23 cellular contexts compared by ENCODE assay signal in the genomic region with DNA sequence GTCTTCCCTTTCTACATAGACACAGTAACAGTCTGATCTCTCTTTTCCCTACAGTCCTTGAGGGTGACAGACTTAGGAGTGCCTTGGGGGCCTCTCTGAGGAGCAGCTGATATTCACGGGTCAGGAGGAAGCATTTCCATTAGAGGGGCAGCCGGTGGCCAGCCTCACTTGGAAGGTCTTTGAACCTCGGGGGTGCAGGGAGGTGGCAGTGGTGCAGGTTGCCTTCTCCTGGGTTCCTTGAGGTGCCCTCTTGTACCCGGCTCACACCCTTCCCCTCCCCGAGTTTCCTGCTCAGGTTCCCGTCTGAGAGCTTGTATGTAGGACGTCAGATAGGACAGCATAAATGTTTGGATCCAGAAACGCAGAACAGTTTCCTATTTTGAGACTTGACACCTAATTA. TPM values are rescaled to one million over a fixed set of nuclear protein-coding genes. Genes with fewer than 3 reads are reported as not detected.
"Had no signal": no experiment of that assay in that cellular context is flagged by ENCODE, and none has a peak within 500 bp of the region (broad histone marks: within the 10 kb centered on the region; RNA-seq: fewer than 3 reads in every experiment).

No MANE protein-coding gene starts in this region.

- H2AFZ ChIP-seq: hepatocyte had no signal

- H3K27me3 Mint-ChIP-seq: naive B cell had no signal

- H3K9me3 ChIP-seq: esophagus muscularis mucosa, left lung, prostate gland, upper lobe of right lung had no signal

- H3K27ac ChIP-seq: coronary artery, esophagus muscularis mucosa, hepatocyte, left lung, prostate gland, upper lobe of right lung, VCaP had no signal

- H3K4me2 ChIP-seq: hepatocyte had no signal

- ATAC-seq: activated naive CD4-positive, alpha-beta T cell treated with anti-CD3 and anti-CD28 coated beads, Interleukin-2, amount 50 U/mL, for 72 hours; activated T-cell treated with anti-CD3 and anti-CD28 coated beads, Interleukin-2, amount 50 U/mL, for 72 hours; left lung; stimulated activated naive CD8-positive, alpha-beta T cell treated with anti-CD3 and anti-CD28 coated beads, Interleukin-15, Interleukin-2, amounts not matched to agents 100 U/mL and 50 U/mL, for 24 hours; upper lobe of right lung had no signal

- H3K36me3 Mint-ChIP-seq: naive B cell had no signal

- DNase-seq: activated CD4-positive, CD25-positive, alpha-beta regulatory T cell treated with anti-CD3 and anti-CD28 coated beads, Interleukin-2, amount 50 U/mL, for 72 hours; activated CD8-positive, alpha-beta memory T cell treated with anti-CD3 and anti-CD28 coated beads, Interleukin-2, amount 50 U/mL, for 48 hours; activated gamma-delta T cell; activated T-cell treated with anti-CD3 and anti-CD28 coated beads, Interleukin-2, amount 50 U/mL, for 72 hours; amniotic stem cell; cerebellar nuclear complex; glutamatergic neuron; kidney glomerular epithelial cell; naive B cell; stimulated activated CD4-positive, alpha-beta T cell treated with anti-CD3 and anti-CD28 coated beads, Interleukin-4, amount 100 ng/mL, for 24 hours; stimulated activated naive CD8-positive, alpha-beta T cell treated with anti-CD3 and anti-CD28 coated beads, Interleukin-15, Interleukin-2, amounts not matched to agents 100 U/mL and 50 U/mL, for 24 hours; upper lobe of right lung had no signal

- H3K27ac Mint-ChIP-seq: activated naive CD4-positive, alpha-beta T cell treated with anti-CD3 and anti-CD28 coated beads, Interleukin-2, amount 50 U/mL, for 72 hours; activated T-cell treated with anti-CD3 and anti-CD28 coated beads, Interleukin-2, amount 50 U/mL, for 72 hours; naive B cell; T-helper 2 cell treated with Interferon-gamma antibody and Interleukin-4, amounts not matched to agents 5 μg/mL and 100 μg/mL, for 36 hours had no signal

- H3K9me3 Mint-ChIP-seq: activated naive CD4-positive, alpha-beta T cell treated with anti-CD3 and anti-CD28 coated beads, Interleukin-2, amount 50 U/mL, for 72 hours; activated T-cell treated with anti-CD3 and anti-CD28 coated beads, Interleukin-2, amount 50 U/mL, for 72 hours; naive B cell; T-helper 2 cell treated with Interferon-gamma antibody and Interleukin-4, amounts not matched to agents 5 μg/mL and 100 μg/mL, for 36 hours had no signal

- H3K4me3 ChIP-seq: coronary artery, esophagus muscularis mucosa, hepatocyte, left lung, lung, prostate gland, upper lobe of right lung had no signal

- H3K27me3 ChIP-seq: esophagus muscularis mucosa, hepatocyte, left lung, upper lobe of right lung had no signal

RNA-seq across cellular contexts. Expression of gene STMN3, which starts 7.4 kb away (rescaled TPM):
- total RNA-seq: bronchial epithelial cell had no signal

RNA-seq across cellular contexts. Expression of gene TNFRSF6B, which starts 35.8 kb away (rescaled TPM):
- total RNA-seq: activated naive CD4-positive, alpha-beta T cell treated with anti-CD3 and anti-CD28 coated beads, Interleukin-2, amount 50 U/mL, for 72 hours; frontal cortex had no signal
